ENCODE assay signal across 1 cellular context in the genomic region with DNA sequence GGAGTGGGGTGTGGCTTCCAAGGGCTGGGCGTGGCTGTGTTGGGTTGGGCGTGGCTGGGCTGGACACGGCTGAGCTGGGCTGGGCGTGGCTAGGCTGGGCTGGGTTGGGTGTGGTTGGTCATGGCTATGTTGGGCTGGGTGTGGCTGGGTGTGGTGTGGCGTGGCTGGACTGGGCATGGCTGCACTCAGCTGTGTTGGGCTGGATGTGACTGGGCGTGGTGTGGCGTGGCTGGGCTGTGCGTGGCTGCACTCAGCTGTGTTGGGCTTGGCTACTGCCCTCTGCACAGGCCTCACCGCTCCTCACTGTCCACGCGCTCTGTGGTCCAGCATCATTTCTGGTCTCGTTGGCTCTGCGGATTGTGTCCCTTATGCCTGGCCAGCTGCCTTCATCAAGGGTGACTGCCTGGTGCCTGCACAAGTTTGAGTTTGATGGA.
TF ChIP-seq lines count a peak whose summit lies in the region.

No MANE protein-coding gene starts in this region.

TF ChIP-seq in GM12878, 131 proteins besides CTCF, POLR2A, EP300 and RAD21 (continued from another document):
- TF ChIP-seq, protein P1, sequence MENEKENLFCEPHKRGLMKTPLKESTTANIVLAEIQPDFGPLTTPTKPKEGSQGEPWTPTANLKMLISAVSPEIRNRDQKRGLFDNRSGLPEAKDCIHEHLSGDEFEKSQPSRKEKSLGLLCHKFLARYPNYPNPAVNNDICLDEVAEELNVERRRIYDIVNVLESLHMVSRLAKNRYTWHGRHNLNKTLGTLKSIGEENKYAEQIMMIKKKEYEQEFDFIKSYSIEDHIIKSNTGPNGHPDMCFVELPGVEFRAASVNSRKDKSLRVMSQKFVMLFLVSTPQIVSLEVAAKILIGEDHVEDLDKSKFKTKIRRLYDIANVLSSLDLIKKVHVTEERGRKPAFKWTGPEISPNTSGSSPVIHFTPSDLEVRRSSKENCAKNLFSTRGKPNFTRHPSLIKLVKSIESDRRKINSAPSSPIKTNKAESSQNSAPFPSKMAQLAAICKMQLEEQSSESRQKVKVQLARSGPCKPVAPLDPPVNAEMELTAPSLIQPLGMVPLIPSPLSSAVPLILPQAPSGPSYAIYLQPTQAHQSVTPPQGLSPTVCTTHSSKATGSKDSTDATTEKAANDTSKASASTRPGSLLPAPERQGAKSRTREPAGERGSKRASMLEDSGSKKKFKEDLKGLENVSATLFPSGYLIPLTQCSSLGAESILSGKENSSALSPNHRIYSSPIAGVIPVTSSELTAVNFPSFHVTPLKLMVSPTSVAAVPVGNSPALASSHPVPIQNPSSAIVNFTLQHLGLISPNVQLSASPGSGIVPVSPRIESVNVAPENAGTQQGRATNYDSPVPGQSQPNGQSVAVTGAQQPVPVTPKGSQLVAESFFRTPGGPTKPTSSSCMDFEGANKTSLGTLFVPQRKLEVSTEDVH (IDR thresholded peaks at IDR 0.05; ENCODE audit: low read depth, partially characterized antibody), result no peak
- TF ChIP-seq IRF4 (IDR thresholded peaks at IDR 0.05; ENCODE audit: low read depth, low read length) (no peak), SMC3 (IDR thresholded peaks at IDR 0.05; ENCODE audit: borderline replicate concordance, low read length) (no peak), RCOR1 (conservative IDR thresholded peaks at IDR 0.05; ENCODE audit: low read depth, low read length) (no peak), TBL1XR1 (IDR thresholded peaks at IDR 0.05; ENCODE audit: low read depth, low read length) (no peak), BHLHE40 (IDR thresholded peaks at IDR 0.05; ENCODE audit: borderline replicate concordance in 1 of 2, low read depth in 2 of 2, low read length in 1 of 2) (no peak), JUND (IDR thresholded peaks at IDR 0.05; ENCODE audit: low read depth, low read length) (no peak), ZSCAN29 (IDR thresholded peaks at IDR 0.05) (no peak), SMAD5 (IDR thresholded peaks at IDR 0.05; ENCODE audit: low read depth) (no peak)
- TF ChIP-seq, protein P2, sequence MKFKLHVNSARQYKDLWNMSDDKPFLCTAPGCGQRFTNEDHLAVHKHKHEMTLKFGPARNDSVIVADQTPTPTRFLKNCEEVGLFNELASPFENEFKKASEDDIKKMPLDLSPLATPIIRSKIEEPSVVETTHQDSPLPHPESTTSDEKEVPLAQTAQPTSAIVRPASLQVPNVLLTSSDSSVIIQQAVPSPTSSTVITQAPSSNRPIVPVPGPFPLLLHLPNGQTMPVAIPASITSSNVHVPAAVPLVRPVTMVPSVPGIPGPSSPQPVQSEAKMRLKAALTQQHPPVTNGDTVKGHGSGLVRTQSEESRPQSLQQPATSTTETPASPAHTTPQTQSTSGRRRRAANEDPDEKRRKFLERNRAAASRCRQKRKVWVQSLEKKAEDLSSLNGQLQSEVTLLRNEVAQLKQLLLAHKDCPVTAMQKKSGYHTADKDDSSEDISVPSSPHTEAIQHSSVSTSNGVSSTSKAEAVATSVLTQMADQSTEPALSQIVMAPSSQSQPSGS (IDR thresholded peaks at IDR 0.05; ENCODE audit: low read length), result no peak
